In the genomic region with DNA sequence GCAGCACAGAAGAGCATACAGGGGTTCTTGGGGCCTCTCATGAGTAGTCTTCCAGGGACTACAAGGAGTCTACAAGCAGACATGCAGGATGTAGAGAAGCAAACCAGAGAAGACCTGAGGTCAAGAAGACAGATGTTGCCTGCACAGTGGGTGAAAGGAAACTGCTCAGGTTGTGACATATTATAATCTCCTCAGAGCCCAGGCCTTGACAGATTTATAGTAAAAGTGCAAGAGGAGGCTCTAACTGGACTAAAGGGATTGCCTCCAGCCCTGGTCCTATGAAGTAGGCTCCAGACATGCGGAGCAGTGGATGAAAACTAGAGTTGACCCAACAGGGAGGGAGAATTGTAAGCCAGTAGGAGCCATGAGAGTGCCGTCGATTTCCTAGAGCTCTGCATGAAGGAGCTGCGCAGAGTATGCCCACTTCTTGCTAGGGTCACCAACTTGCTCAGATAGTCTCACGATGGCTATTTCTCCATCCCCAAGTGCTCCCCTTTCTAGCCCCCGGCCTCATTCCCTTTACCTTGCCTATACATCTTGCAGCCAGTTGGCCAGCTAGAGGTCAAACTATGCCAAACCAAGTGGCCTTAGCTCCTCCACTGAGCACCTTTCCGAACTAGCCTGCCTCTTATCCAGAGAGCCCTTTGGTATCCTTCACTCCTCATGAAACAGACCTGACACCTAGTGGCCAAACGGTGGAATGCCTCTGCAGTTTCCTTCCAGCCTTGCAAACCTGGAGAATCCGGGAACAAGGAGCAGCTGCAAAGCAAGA, we compare ENCODE assay signal across 8 cellular contexts. TPM values are rescaled to one million over a fixed set of nuclear protein-coding genes. Genes with fewer than 3 reads are reported as not detected.
A peak's percentile ranks its signal among the peaks of the same experiment; 100 is the strongest.
DNase-seq lines count a peak whose midpoint lies in the region; ATAC-seq, FAIRE-seq and TF ChIP-seq lines count a peak whose summit lies in the region.

No MANE protein-coding gene starts in this region.

- no peaks in the 10 kb centered on the region for H4K20me1 ChIP-seq in keratinocyte (ENCODE audit: control insufficient read depth, extremely low read depth, insufficient read depth, low read length)

- H3K79me2 ChIP-seq in keratinocyte (ENCODE audit: control insufficient read depth, insufficient read depth, low read length), result no peaks in the 10 kb centered on the region

- H3K9ac ChIP-seq in keratinocyte (ENCODE audit: control insufficient read depth, extremely low read depth, insufficient read depth, low read length), result no peak overlapping the region

- TF ChIP-seq CTCF in GM20000 (IDR thresholded peaks at IDR 0.05; ENCODE audit: extremely low read depth, missing control alignments) (peak; percentile 80), VCaP (conservative IDR thresholded peaks at IDR 0.05) (peak; percentile 95), keratinocyte (optimal IDR thresholded peaks at IDR 0.05 in 1 of 3, IDR thresholded peaks at IDR 0.05 in 1 of 3, conservative IDR thresholded peaks at IDR 0.05 in 1 of 3; ENCODE audit: extremely low read depth in 1 of 3, insufficient read depth in 2 of 3, low read length in 3 of 3) (peak; percentile 91 to 99 (median 95))

- H3K36me3 ChIP-seq in keratinocyte (ENCODE audit: control insufficient read depth in 2 of 2, extremely low read depth in 1 of 2, insufficient read depth in 2 of 2, low read length in 2 of 2), result peaks cover 39 to 56% of the 10 kb centered on the region in 2 experiments

- DNase-seq in AG08396 (ENCODE audit: low spot score) (peak; percentile 83), GM20000 (ENCODE audit: low spot score) (peak; percentile 79), NCI-H2196 (lab: John Stamatoyannopoulos, UW; ENCODE audit: unreplicated experiment) (peak; percentile 89), caudate nucleus (lab: John Stamatoyannopoulos, UW) (peak in 60 of 61 donors; percentile 9 to 89 (median 67)), keratinocyte (ENCODE audit: low read depth, low spot score) (peak; percentile 48)
- peak; percentile 24 to 58 (median 26) for DNase-seq in stimulated activated CD4-positive, alpha-beta T cell treated with anti-CD3 and anti-CD28 coated beads, Interleukin-12 subunit alpha, Interleukin-12 subunit beta, amount 100 ng/mL, for 48 hours (ENCODE audit: low read depth in 2 of 3, low spot score in 1 of 3)

- no peak overlapping the region for H2AFZ ChIP-seq in keratinocyte (ENCODE audit: control insufficient read depth, low read length)

- H3K4me1 ChIP-seq in keratinocyte (ENCODE audit: control insufficient read depth, extremely low read depth, insufficient read depth, low read length), result peaks cover 25% of the 10 kb centered on the region

- no peak for ATAC-seq in HG03175 (IDR thresholded peaks at IDR 0.05; ENCODE audit: unreplicated experiment)

- no peak overlapping the region for H3K4me3 ChIP-seq in keratinocyte (ENCODE audit: control insufficient read depth in 2 of 3, extremely low read depth in 1 of 3, insufficient read depth in 2 of 3, low read depth in 1 of 3, low read length in 3 of 3)

- H3K9me3 ChIP-seq in keratinocyte (ENCODE audit: control insufficient read depth, low read depth, low read length), result no peaks in the 10 kb centered on the region

- H3K27me3 ChIP-seq in keratinocyte (ENCODE audit: control insufficient read depth, extremely low read depth, insufficient read depth, low read length), result no peaks in the 10 kb centered on the region

- H3K9me1 ChIP-seq in keratinocyte (ENCODE audit: control insufficient read depth, extremely low read depth, insufficient read depth, low read length), result no peaks in the 10 kb centered on the region

- H3K27ac ChIP-seq in VCaP (no peak overlapping the region), caudate nucleus (ENCODE audit: low read depth, low read length) (peak overlapping the region; percentile 99), keratinocyte (ENCODE audit: control insufficient read depth, insufficient read depth, low read length) (no peak overlapping the region)

- H3K4me2 ChIP-seq in keratinocyte (ENCODE audit: control insufficient read depth, extremely low read depth, insufficient read depth, low read depth, low read length), result no peak overlapping the region

- peak; percentile 87 for FAIRE-seq in keratinocyte (lab: Jason Lieb, UNC)

- dilution Hi-C loops in keratinocyte (cut with MboI; ENCODE audit: extremely low pct_ligation_motif_present, low sequenced_read_pairs), result loop anchor here (25.0 kb wide), 1 partner anchor 230 kb away; no protein-coding TSS in a partner anchor

RNA-seq across cellular contexts. Expression of a gene that starts 36.2 kb away (rescaled TPM):
- 32.5 to 38.9 TPM (median 35.8 TPM) in 3 replicates for polyA plus RNA-seq in keratinocyte
- polyA plus RNA-seq in keratinocyte (2011; ENCODE audit: low read depth), result 6.8 TPM
- polyA plus RNA-seq in keratinocyte (2011; cell fraction: cytosol; rRNA removed), result 20.0 and 29.8 TPM in 2 replicates
- 47.8 and 64.0 TPM in 2 replicates for polyA plus RNA-seq in keratinocyte (2011; cell fraction: nucleus; rRNA removed)
- polyA plus RNA-seq in keratinocyte (2012; ENCODE audit: low replicate concordance), result 14.2 and 31.1 TPM in 2 replicates
- 36.4 to 50.5 TPM (median 41.4 TPM) in 3 replicates for polyA minus RNA-seq in keratinocyte
- polyA minus RNA-seq in keratinocyte (2011; cell fraction: cytosol; rRNA and poly(A)+ RNA removed), result 23.4 TPM
- polyA minus RNA-seq in keratinocyte (2011; cell fraction: nucleus; rRNA and poly(A)+ RNA removed), result 21.1 and 42.0 TPM in 2 replicates

Comparison
In these comparisons a context has a peak if more than half of its experiments do, and no peak if none do; other contexts are left out.
1. DNase-seq: peak in every context shown above with its lines; median percentile 89 in NCI-H2196; 83 in AG08396; 79 in GM20000; 67 in caudate nucleus; 48 in keratinocyte; 26 in stimulated activated CD4-positive, alpha-beta T cell treated with anti-CD3 and anti-CD28 coated beads, Interleukin-12 subunit alpha, Interleukin-12 subunit beta, amount 100 ng/mL, for 48 hours.